Comparison of ENCODE assay signal across 14 cellular contexts in the genomic region with DNA sequence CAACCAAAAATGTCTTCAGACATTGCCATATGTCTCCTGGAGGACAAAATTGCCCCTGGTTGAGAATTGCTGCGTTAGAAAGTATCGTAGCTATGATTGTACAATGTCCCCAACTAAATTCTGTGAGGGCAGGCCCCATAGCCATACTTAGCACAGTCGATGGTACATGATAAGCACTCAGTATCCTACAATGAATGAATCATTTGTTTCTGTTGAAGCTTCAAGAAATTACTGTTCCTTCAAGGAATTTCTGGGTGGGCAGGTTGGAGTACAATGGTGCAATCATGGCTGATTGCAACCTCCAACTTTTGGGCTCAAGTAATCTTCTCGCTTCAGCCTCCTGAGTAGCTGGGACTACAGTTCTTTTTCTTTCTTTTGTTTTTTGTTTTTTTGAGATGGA. TPM values are rescaled to one million over a fixed set of nuclear protein-coding genes. Genes with fewer than 3 reads are reported as not detected.
DNase-seq lines count a peak whose midpoint lies in the region; ATAC-seq and TF ChIP-seq lines count a peak whose summit lies in the region.
"Had no signal": no experiment of that assay in that cellular context is flagged by ENCODE, and none has a peak within 500 bp of the region (broad histone marks: within the 10 kb centered on the region; RNA-seq: fewer than 3 reads in every experiment).

No MANE protein-coding gene starts in this region.

- H3K36me3 Mint-ChIP-seq in activated CD4-positive, alpha-beta T cell treated with anti-CD3 and anti-CD28 coated beads for 36 hours (ENCODE audit: low read depth), result peaks cover 65% of the 10 kb centered on the region
- peaks cover 55% of the 10 kb centered on the region for H3K36me3 Mint-ChIP-seq in central memory CD8-positive, alpha-beta T cell (ENCODE audit: insufficient read depth)

- peaks cover 92% of the 10 kb centered on the region for H3K79me2 ChIP-seq in osteoblast (ENCODE audit: insufficient read depth, low read length)

- POLR2A ChIA-PET in activated CD4-positive, alpha-beta T cell treated with anti-CD3 and anti-CD28 coated beads for 36 hours (lab: Charles Lee), result interaction anchor here (0.9 to 1.0 kb wide), 2 partner anchors 19 to 212 kb away, joined by 3 to 4 read pairs; no protein-coding TSS in a partner anchor

- no peak for ATAC-seq in activated CD4-positive, alpha-beta T cell treated with anti-CD3 and anti-CD28 coated beads for 36 hours
- no peak for ATAC-seq in central memory CD8-positive, alpha-beta T cell (replicated peaks; ENCODE audit: extremely low read depth, poor library complexity, severe bottlenecking)
- ATAC-seq in gastrocnemius medialis, result no peak
- ATAC-seq: lower lobe of right lung had no signal

- no peak for TF ChIP-seq CTCF in osteoblast (IDR thresholded peaks at IDR 0.05; ENCODE audit: extremely low read depth, low read depth, low read length)
- TF ChIP-seq CTCF in thyroid gland (IDR thresholded peaks at IDR 0.05), result no peak
- TF ChIP-seq CTCF in gastrocnemius medialis (IDR thresholded peaks at IDR 0.05 in 4 of 5, conservative IDR thresholded peaks at IDR 0.05 in 1 of 5), result no peak

- peak overlapping the region; percentile 50 for H3K4me3 Mint-ChIP-seq in activated CD4-positive, alpha-beta T cell treated with anti-CD3 and anti-CD28 coated beads for 36 hours
- peak overlapping the region; percentile 76 for H3K4me3 Mint-ChIP-seq in central memory CD8-positive, alpha-beta T cell

- H3K27ac Mint-ChIP-seq in activated CD4-positive, alpha-beta T cell treated with anti-CD3 and anti-CD28 coated beads for 36 hours, result peak overlapping the region; percentile 83
- H3K27ac Mint-ChIP-seq in central memory CD8-positive, alpha-beta T cell (ENCODE audit: low read depth), result peak overlapping the region; percentile 89

- CTCF ChIA-PET in activated CD4-positive, alpha-beta T cell treated with anti-CD3 and anti-CD28 coated beads for 36 hours (lab: Charles Lee), result interaction anchor here (0.8 to 1.1 kb wide), 3 partner anchors 10 to 294 kb away, joined by 3 read pairs; no protein-coding TSS in a partner anchor

- in situ Hi-C loops in SK-MEL-5 (cut with HindIII; ENCODE audit: low pct_unique_long_range_greater_than_20kb, low sequenced_read_pairs), result no loop called here
- in situ Hi-C loops in gastrocnemius medialis (cut with MboI; ENCODE audit: low sequenced_read_pairs in 4 of 4), result no loop called here

- H3K4me3 ChIP-seq in osteoblast (ENCODE audit: insufficient read depth, low read length) (no peak overlapping the region), thyroid gland (replicated peaks in 1 of 3) (no peak overlapping the region), gastrocnemius medialis (no peak overlapping the region)
- H3K4me3 ChIP-seq: lower lobe of right lung, SJCRH30 had no signal

- H3K27ac ChIP-seq in osteoblast (ENCODE audit: low read depth, low read length), result no peak overlapping the region
- H3K27ac ChIP-seq in thyroid gland, result no peak overlapping the region
- H3K27ac ChIP-seq in gastrocnemius medialis, result peak overlapping the region in 1 of 4 donors; percentile 32
- H3K27ac ChIP-seq: lower lobe of right lung, SJCRH30 had no signal

- no peak overlapping the region for H2AFZ ChIP-seq in osteoblast (ENCODE audit: low read length)

- 91 to 92% methylated on average over 4 of the region's 4 CpGs for WGBS in thyroid gland, 2 donors

- peaks cover 58% of the 10 kb centered on the region for H4K20me1 ChIP-seq in osteoblast (ENCODE audit: insufficient read depth, low read length)

- peaks cover 78% of the 10 kb centered on the region for H3K4me1 Mint-ChIP-seq in activated CD4-positive, alpha-beta T cell treated with anti-CD3 and anti-CD28 coated beads for 36 hours
- H3K4me1 Mint-ChIP-seq in central memory CD8-positive, alpha-beta T cell, result peaks cover 83% of the 10 kb centered on the region

- H3K4me2 ChIP-seq in osteoblast (ENCODE audit: insufficient read depth, low read length), result no peak overlapping the region

- no peak for DNase-seq in activated CD4-positive, alpha-beta T cell treated with anti-CD3 and anti-CD28 coated beads for 36 hours
- no peak for DNase-seq in activated CD4-positive, alpha-beta T cell treated with anti-CD3 and anti-CD28 coated beads, Interleukin-2, amount 50 U/mL, for 4 hours
- DNase-seq in SK-MEL-5 (ENCODE audit: low read depth, low spot score) (peak; percentile 9), osteoblast (ENCODE audit: insufficient read length, low spot score, missing footprints) (peak; percentile 74), T-helper 9 cell (no peak), thyroid gland (no peak), gastrocnemius medialis (no peak)
- DNase-seq in central memory CD8-positive, alpha-beta T cell (ENCODE audit: low spot score in 2 of 2), result no peak
- DNase-seq: cortex of kidney, lower lobe of right lung, MM.1S, nucleus accumbens, SJCRH30, small intestine had no signal

- H3K9me3 Mint-ChIP-seq in activated CD4-positive, alpha-beta T cell treated with anti-CD3 and anti-CD28 coated beads for 36 hours (ENCODE audit: low read depth), result no peaks in the 10 kb centered on the region
- H3K9me3 Mint-ChIP-seq in central memory CD8-positive, alpha-beta T cell, result no peaks in the 10 kb centered on the region

- H3K27me3 Mint-ChIP-seq in activated CD4-positive, alpha-beta T cell treated with anti-CD3 and anti-CD28 coated beads for 36 hours, result no peaks in the 10 kb centered on the region
- no peaks in the 10 kb centered on the region for H3K27me3 Mint-ChIP-seq in central memory CD8-positive, alpha-beta T cell

- H3K36me3 ChIP-seq in osteoblast (ENCODE audit: insufficient read depth, low read length) (peaks cover 14% of the 10 kb centered on the region), thyroid gland (no peaks in the 10 kb centered on the region), gastrocnemius medialis (no peaks in the 10 kb centered on the region)

- H3K27me3 ChIP-seq in osteoblast (ENCODE audit: insufficient read depth, low read length) (no peaks in the 10 kb centered on the region), thyroid gland (no peaks in the 10 kb centered on the region), gastrocnemius medialis (no peaks in the 10 kb centered on the region)
- H3K27me3 ChIP-seq: SJCRH30 had no signal

- H3K4me1 ChIP-seq in osteoblast (ENCODE audit: insufficient read depth, low read length) (peaks cover 46% of the 10 kb centered on the region), thyroid gland (peaks cover 36 to 71% of the 10 kb centered on the region in 2 donors), gastrocnemius medialis (peaks cover 35 to 59% of the 10 kb centered on the region in 2 donors)

- intact Hi-C loops in activated CD4-positive, alpha-beta T cell treated with anti-CD3 and anti-CD28 coated beads for 36 hours (cut with DNase I, micrococcal nuclease), result loop anchor here in 1 of 2 experiments (5.0 to 10.0 kb wide), 2 partner anchors 337 to 640 kb away; no protein-coding TSS in a partner anchor
- intact Hi-C loops in thyroid gland (cut with DNase I), result no loop called here
- intact Hi-C loops in gastrocnemius medialis (cut with DNase I; ENCODE audit: low total_unique reads), result no loop called here

- H3K9me3 ChIP-seq in osteoblast (ENCODE audit: low read depth, low read length) (no peaks in the 10 kb centered on the region), thyroid gland (no peaks in the 10 kb centered on the region), gastrocnemius medialis (no peaks in the 10 kb centered on the region)
- H3K9me3 ChIP-seq: lower lobe of right lung, SJCRH30 had no signal

- no peak for TF ChIP-seq POLR2A in thyroid gland (IDR thresholded peaks at IDR 0.05)
- no peak for TF ChIP-seq POLR2A in gastrocnemius medialis (IDR thresholded peaks at IDR 0.05)

RNA-seq across cellular contexts. Expression of gene CAP1, which starts 4.7 kb away (rescaled TPM):
- 100 to 1,000 TPM; 527 to 553 TPM for total RNA-seq in activated CD4-positive, alpha-beta T cell treated with anti-CD3 and anti-CD28 coated beads for 36 hours
- total RNA-seq in SK-MEL-5 (2014; rRNA removed; shearing (Covaris generic)), result 307 and 314 TPM in 2 replicates
- 257 and 307 TPM in 2 replicates for polyA plus RNA-seq in SK-MEL-5 (2015; cell fraction: cytosol; rRNA removed)
- polyA plus RNA-seq in SK-MEL-5 (2015; cell fraction: nucleus; rRNA removed), result 115 and 151 TPM in 2 replicates
- total RNA-seq in osteoblast (384 and 390 TPM in 2 replicates), thyroid gland (100 to 1,000 TPM; 204 to 247 (median 227) TPM), gastrocnemius medialis (10 to 100 TPM; 35.5 to 67.0 (median 48.7) TPM)

RNA-seq across cellular contexts. Expression of gene PPT1, which starts 51.9 kb away (rescaled TPM):
- 10 to 100 TPM; 75.4 to 77.4 TPM for total RNA-seq in activated CD4-positive, alpha-beta T cell treated with anti-CD3 and anti-CD28 coated beads for 36 hours
- 110 and 126 TPM in 2 replicates for total RNA-seq in SK-MEL-5 (2014; rRNA removed; shearing (Covaris generic))
- 152 and 162 TPM in 2 replicates for polyA plus RNA-seq in SK-MEL-5 (2015; cell fraction: cytosol; rRNA removed)
- polyA plus RNA-seq in SK-MEL-5 (2015; cell fraction: nucleus; rRNA removed), result 44.2 and 48.9 TPM in 2 replicates
- total RNA-seq in osteoblast (40.9 and 43.3 TPM in 2 replicates), thyroid gland (10 to 100 TPM; 58.1 to 77.7 (median 64.2) TPM), gastrocnemius medialis (10 to 100 TPM in 2 of 4 donors, 1 to 10 TPM in 2; 8.5 to 23.2 (median 13.4) TPM)

Comparison
In these comparisons a context has a peak if more than half of its experiments do, and no peak if none do; other contexts are left out.
1. DNase-seq: peak in SK-MEL-5 (single experiment) and osteoblast (single experiment); none in activated CD4-positive, alpha-beta T cell treated with anti-CD3 and anti-CD28 coated beads for 36 hours (single experiment), activated CD4-positive, alpha-beta T cell treated with anti-CD3 and anti-CD28 coated beads, Interleukin-2, amount 50 U/mL, for 4 hours (0 of 2), central memory CD8-positive, alpha-beta T cell (0 of 2), T-helper 9 cell (single experiment), thyroid gland (0 of 2) and gastrocnemius medialis (0 of 2).